In genomic region chr16:12002447-12003006, GRCh38 we compare ENCODE assay signal across 12 cellular contexts. TPM values are rescaled to one million over a fixed set of nuclear protein-coding genes. Genes with fewer than 3 reads are reported as not detected.
DNase-seq lines count a peak whose midpoint lies in the region; ATAC-seq and TF ChIP-seq lines count a peak whose summit lies in the region.
"Had no signal": no experiment of that assay in that cellular context is flagged by ENCODE, and none has a peak within 500 bp of the region (broad histone marks: within the 10 kb centered on the region; RNA-seq: fewer than 3 reads in every experiment).

No MANE protein-coding gene starts in this region.

- H3K27ac ChIP-seq in brain microvascular endothelial cell = no peak overlapping the region
- H3K27ac ChIP-seq in effector memory CD4-positive, alpha-beta T cell (ENCODE audit: insufficient read depth, low read length, poor library complexity, severe bottlenecking) = no peak overlapping the region
- H3K27ac ChIP-seq: KMS-11, neural progenitor cell, upper lobe of left lung had no signal

- no peaks in the 10 kb centered on the region for H3K9me3 ChIP-seq in effector memory CD4-positive, alpha-beta T cell (ENCODE audit: control insufficient read depth, low read length)
- H3K9me3 ChIP-seq: upper lobe of left lung had no signal

- H3K4me1 ChIP-seq in effector memory CD4-positive, alpha-beta T cell (ENCODE audit: control insufficient read depth, insufficient read depth, low read length, poor library complexity, severe bottlenecking) = no peaks in the 10 kb centered on the region
- H3K4me1 ChIP-seq: neural progenitor cell, upper lobe of left lung had no signal

- no peak overlapping the region for H3K4me3 ChIP-seq in brain microvascular endothelial cell (ENCODE audit: low read depth, low read length)
- no peak overlapping the region for H3K4me3 ChIP-seq in effector memory CD4-positive, alpha-beta T cell (ENCODE audit: insufficient read depth, low read depth, low read length, poor library complexity, severe bottlenecking)
- H3K4me3 ChIP-seq: neural progenitor cell, upper lobe of left lung had no signal

- no peak for TF ChIP-seq CTCF in brain microvascular endothelial cell (IDR thresholded peaks at IDR 0.05; ENCODE audit: low read depth, low read length, missing control alignments)

- H3K36me3 Mint-ChIP-seq in memory B cell = peaks cover 22% of the 10 kb centered on the region
- H3K36me3 Mint-ChIP-seq: neural progenitor cell had no signal

- in situ Hi-C loops in brain microvascular endothelial cell (cut with HindIII; ENCODE audit: low pct_ligation_motif_present, low sequenced_read_pairs) = no loop called here

- DNase-seq in Daoy (ENCODE audit: low read depth) (peak; percentile 53), NCI-H2107 (lab: John Stamatoyannopoulos, UW) (peak; percentile 73), brain microvascular endothelial cell (peak; percentile 51), memory B cell (ENCODE audit: low spot score in 2 of 2) (no peak)
- no peak for DNase-seq in activated CD4-positive, alpha-beta T cell treated with anti-CD3 and anti-CD28 coated beads, Interleukin-2, amount 50 U/mL, for 1 hour
- DNase-seq in effector memory CD4-positive, alpha-beta T cell = no peak
- DNase-seq: central memory CD4-positive, alpha-beta T cell; upper lobe of left lung had no signal

- H3K9me3 Mint-ChIP-seq in memory B cell = no peaks in the 10 kb centered on the region
- H3K9me3 Mint-ChIP-seq: neural progenitor cell had no signal

- H3K4me3 Mint-ChIP-seq in memory B cell = no peak overlapping the region
- H3K4me3 Mint-ChIP-seq: neural progenitor cell had no signal

- peaks cover 21% of the 10 kb centered on the region for H3K4me1 Mint-ChIP-seq in memory B cell

- H3K27me3 Mint-ChIP-seq in memory B cell = no peaks in the 10 kb centered on the region

- no peaks in the 10 kb centered on the region for H3K27me3 ChIP-seq in brain microvascular endothelial cell (replicated peaks)
- H3K27me3 ChIP-seq in effector memory CD4-positive, alpha-beta T cell (replicated peaks; ENCODE audit: control insufficient read depth, insufficient read depth, low read length, poor library complexity, severe bottlenecking) = no peaks in the 10 kb centered on the region
- H3K27me3 ChIP-seq: neural progenitor cell, upper lobe of left lung had no signal

- peak overlapping the region; percentile 41 for H3K27ac Mint-ChIP-seq in memory B cell
- H3K27ac Mint-ChIP-seq: neural progenitor cell had no signal

- ATAC-seq in memory B cell (ENCODE audit: low read depth) = no peak
- no peak for ATAC-seq in HG02759 (IDR thresholded peaks at IDR 0.05; ENCODE audit: unreplicated experiment)
- no peak for ATAC-seq in HG02852 (IDR thresholded peaks at IDR 0.05; ENCODE audit: unreplicated experiment)

- no peaks in the 10 kb centered on the region for H3K36me3 ChIP-seq in brain microvascular endothelial cell (replicated peaks)
- H3K36me3 ChIP-seq in effector memory CD4-positive, alpha-beta T cell (ENCODE audit: control insufficient read depth, insufficient read depth, low read length) = peaks cover 5% of the 10 kb centered on the region
- H3K36me3 ChIP-seq: neural progenitor cell had no signal

RNA-seq across cellular contexts. Expression of gene SNX29, which starts 26.0 kb away (rescaled TPM):
- 3.0 and 7.2 TPM in 2 replicates for total RNA-seq in Daoy (2014; rRNA removed; shearing (Covaris generic))

RNA-seq across cellular contexts. Expression of gene TNFRSF17, which starts 37.5 kb away (rescaled TPM):
- not detected in 2 replicates for total RNA-seq in Daoy (2014; rRNA removed; shearing (Covaris generic))

Comparison
In these comparisons a context has a peak if more than half of its experiments do, and no peak if none do; other contexts are left out.
1. DNase-seq: peak in Daoy (single experiment), NCI-H2107 (single experiment) and brain microvascular endothelial cell (single experiment); none in memory B cell (0 of 2), activated CD4-positive, alpha-beta T cell treated with anti-CD3 and anti-CD28 coated beads, Interleukin-2, amount 50 U/mL, for 1 hour (single experiment) and effector memory CD4-positive, alpha-beta T cell (0 of 3).